In genomic region chr17:38451840-38452529, GRCh38 we compare ENCODE assay signal across 8 cellular contexts. TPM values are rescaled to one million over a fixed set of nuclear protein-coding genes. Genes with fewer than 3 reads are reported as not detected.
A peak's percentile ranks its signal among the peaks of the same experiment; 100 is the strongest.
DNase-seq lines count a peak whose midpoint lies in the region; ATAC-seq and TF ChIP-seq lines count a peak whose summit lies in the region.

No MANE protein-coding gene starts in this region.

- H3K4me3 ChIP-seq in HFF-Myc (replicated peaks; ENCODE audit: low read depth, low read length) (peak overlapping the region; percentile 69), astrocyte of the cerebellum (ENCODE audit: low read depth, low read length) (peak overlapping the region; percentile 15), iPS-15b (ENCODE audit: low read depth, low read length) (peak overlapping the region; percentile 78), stomach smooth muscle (ENCODE audit: low read length in 2 of 2) (peak overlapping the region; percentile 3 to 47)

- no peaks in the 10 kb centered on the region for H3K36me3 Mint-ChIP-seq in T-cell

- H3K27me3 Mint-ChIP-seq in T-cell, result peaks cover 25 to 51% of the 10 kb centered on the region in 2 donors

- POLR2A ChIA-PET in T-cell (lab: Charles Lee), result no interaction called here

- in situ Hi-C loops in astrocyte of the cerebellum (cut with HindIII; ENCODE audit: low sequenced_read_pairs), result no loop called here

- H3K27me3 ChIP-seq in iPS-15b (ENCODE audit: control insufficient read depth, insufficient read depth, low read length) (no peaks in the 10 kb centered on the region), stomach smooth muscle (ENCODE audit: control insufficient read depth in 1 of 2, insufficient read depth in 2 of 2, low read length in 2 of 2) (no peaks in the 10 kb centered on the region)

- H3K9me3 Mint-ChIP-seq in T-cell, result no peaks in the 10 kb centered on the region

- no peaks in the 10 kb centered on the region for H3K9me3 ChIP-seq in iPS-15b (ENCODE audit: control insufficient read depth, insufficient read depth, low read length)
- no peaks in the 10 kb centered on the region for H3K9me3 ChIP-seq in stomach smooth muscle (ENCODE audit: control insufficient read depth in 2 of 2, low read length in 2 of 2)

- H3K27ac Mint-ChIP-seq in T-cell, result peak overlapping the region in 1 of 2 donors; percentile 47

- H3K4me3 Mint-ChIP-seq in T-cell, result peak overlapping the region in 1 of 3 donors; percentile 78

- H3K9ac ChIP-seq in iPS-15b (ENCODE audit: low read depth, low read length) (peak overlapping the region; percentile 90), stomach smooth muscle (ENCODE audit: low read length in 2 of 2) (peak overlapping the region in 1 of 2 donors; percentile 33)

- TF ChIP-seq CTCF in HFF-Myc (IDR thresholded peaks at IDR 0.05; ENCODE audit: low read depth, low read length, missing control alignments) (no peak), astrocyte of the cerebellum (IDR thresholded peaks at IDR 0.05; ENCODE audit: low read depth, low read length, missing control alignments) (no peak)

- H3K4me1 Mint-ChIP-seq in T-cell, result peaks cover 17 to 22% (median 19%) of the 10 kb centered on the region in 3 donors

- H3K27ac ChIP-seq in stomach smooth muscle (ENCODE audit: low read length), result peak overlapping the region; percentile 60

- DNase-seq in HFF-Myc (ENCODE audit: extremely low read depth, low read depth) (peak; percentile 95), astrocyte of the cerebellum (ENCODE audit: low read depth) (peak; percentile 52), T-cell (no peak), NCI-H2196 treated with DMSO at 0.1 percent for 48 hours (lab: John Stamatoyannopoulos, UW; ENCODE audit: unreplicated experiment) (no peak)
- DNase-seq in effector CD8-positive, alpha-beta T cell (lab: John Stamatoyannopoulos, UW), result no peak
- no peak for DNase-seq in stimulated activated CD4-positive, alpha-beta T cell treated with anti-CD3 and anti-CD28 coated beads, Interleukin-2, amount 100 ng/mL, for 24 hours

- H3K4me1 ChIP-seq in iPS-15b (ENCODE audit: control insufficient read depth, insufficient read depth, low read length), result peaks cover 46% of the 10 kb centered on the region
- peaks cover 59% of the 10 kb centered on the region for H3K4me1 ChIP-seq in stomach smooth muscle (ENCODE audit: control insufficient read depth, insufficient read depth, low read length)

- CTCF ChIA-PET in T-cell (lab: Charles Lee), result interaction anchor here in 1 of 2 donors (0.6 kb wide), 1 partner anchor 8 kb away, joined by 3 read pairs; no protein-coding TSS in a partner anchor

- ATAC-seq in T-cell (replicated peaks in 1 of 4), result no peak

- H3K36me3 ChIP-seq in iPS-15b (ENCODE audit: control insufficient read depth, insufficient read depth, low read length), result no peaks in the 10 kb centered on the region
- H3K36me3 ChIP-seq in stomach smooth muscle (ENCODE audit: control insufficient read depth in 2 of 2, insufficient read depth in 2 of 2, low read length in 2 of 2), result no peaks in the 10 kb centered on the region

RNA-seq across cellular contexts. Expression of gene ARHGAP23, which starts 23.7 kb away (rescaled TPM):
- 1 to 10 TPM in 1 of 5 donors, under 1 TPM in 4; 0.40 to 1.2 (median 0.61) TPM for total RNA-seq in T-cell

Comparison
In these comparisons a context has a peak if more than half of its experiments do, and no peak if none do; other contexts are left out.
1. DNase-seq: peak in HFF-Myc (single experiment) and astrocyte of the cerebellum (single experiment); none in T-cell (0 of 34), effector CD8-positive, alpha-beta T cell (single experiment), stimulated activated CD4-positive, alpha-beta T cell treated with anti-CD3 and anti-CD28 coated beads, Interleukin-2, amount 100 ng/mL, for 24 hours (0 of 2) and NCI-H2196 treated with DMSO at 0.1 percent for 48 hours (single experiment).
2. H3K4me3 ChIP-seq: peak in every context shown above with its lines; median percentile 78 in iPS-15b; 69 in HFF-Myc; 25 in stomach smooth muscle; 15 in astrocyte of the cerebellum.